ENCODE assay signal across 8 cellular contexts in genomic region chr7:144127714-144128334, GRCh38. TPM values are rescaled to one million over a fixed set of nuclear protein-coding genes. Genes with fewer than 3 reads are reported as not detected.
DNase-seq lines count a peak whose midpoint lies in the region; ATAC-seq and TF ChIP-seq lines count a peak whose summit lies in the region.

No MANE protein-coding gene starts in this region.

- intact Hi-C loops in CD4-positive, alpha-beta memory T cell (cut with micrococcal nuclease) = loop anchor here (1.0 to 5.0 kb wide), 2 partner anchors 227 to 886 kb away; no protein-coding TSS in a partner anchor
- intact Hi-C loops in lower leg skin (cut with DNase I; ENCODE audit: low total_unique reads) = no loop called here

- H3K27me3 ChIP-seq in CD4-positive, alpha-beta memory T cell (ENCODE audit: insufficient read depth, low read length) = no peaks in the 10 kb centered on the region

- ATAC-seq in GM19372 (IDR thresholded peaks at IDR 0.05; ENCODE audit: low read depth, unreplicated experiment) = peak; percentile 100
- ATAC-seq in HG03439 (IDR thresholded peaks at IDR 0.05; ENCODE audit: unreplicated experiment) = peak; percentile 99

- H3K9me3 Mint-ChIP-seq in CD4-positive, alpha-beta memory T cell = no peaks in the 10 kb centered on the region

- no peak for TF ChIP-seq POLR2A in lower leg skin (IDR thresholded peaks at IDR 0.05)

- WGBS in lower leg skin, 2 donors = 40 to 41% methylated on average over 6 of the region's 6 CpGs

- H3K4me1 Mint-ChIP-seq in CD4-positive, alpha-beta memory T cell = no peaks in the 10 kb centered on the region

- no peaks in the 10 kb centered on the region for H3K36me3 ChIP-seq in CD4-positive, alpha-beta memory T cell (ENCODE audit: insufficient read depth, low read length)

- peaks cover 2 to 5% of the 10 kb centered on the region in 2 donors for H3K27me3 Mint-ChIP-seq in CD4-positive, alpha-beta memory T cell

- no peak overlapping the region for H3K27ac ChIP-seq in CD4-positive, alpha-beta memory T cell (ENCODE audit: low read depth, low read length)

- POLR2A ChIA-PET in CD4-positive, alpha-beta memory T cell (lab: Charles Lee; ENCODE audit: partially characterized antibody) = interaction anchor here (0.7 kb wide), 1 partner anchor 226 kb away, joined by 4 read pairs; the partner anchor contains the start of gene TCAF1

- no peaks in the 10 kb centered on the region for H3K36me3 Mint-ChIP-seq in CD4-positive, alpha-beta memory T cell

- CTCF ChIA-PET in CD4-positive, alpha-beta memory T cell (lab: Charles Lee; ENCODE audit: partially characterized antibody) = interaction anchor here (0.5 to 2.9 kb wide), 27 partner anchors 8 to 1753 kb away, joined by 3 to 24 read pairs (median 4); partner anchors contain the start of gene TCAF1

- H3K4me3 ChIP-seq in CD4-positive, alpha-beta memory T cell (ENCODE audit: low read length in 2 of 2) = no peak overlapping the region
- no peak overlapping the region for H3K4me3 ChIP-seq in lower leg skin (ENCODE audit: low read depth, poor library complexity, severe bottlenecking)

- H3K9me3 ChIP-seq in CD4-positive, alpha-beta memory T cell (ENCODE audit: control insufficient read depth in 1 of 2, low read length in 2 of 2) = no peaks in the 10 kb centered on the region

- peak overlapping the region in 1 of 7 donors; percentile 17 for H3K27ac Mint-ChIP-seq in CD4-positive, alpha-beta memory T cell

- no peak for TF ChIP-seq CTCF in lower leg skin (IDR thresholded peaks at IDR 0.05)

- no peaks in the 10 kb centered on the region for H3K4me1 ChIP-seq in CD4-positive, alpha-beta memory T cell (ENCODE audit: insufficient read depth, low read length)

- peak; percentile 73 to 83 (median 76) for DNase-seq in CD4-positive, alpha-beta memory T cell
- peak; percentile 11 for DNase-seq in NCI-H510A treated with DMSO at 0.1 percent for 48 hours (lab: John Stamatoyannopoulos, UW)
- peak; percentile 88 for DNase-seq in activated CD4-positive, alpha-beta T cell treated with anti-CD3 and anti-CD28 coated beads, Interleukin-2, amount 50 U/mL, for 1 hour
- DNase-seq in dedifferentiated amniotic fluid mesenchymal stem cell (ENCODE audit: extremely low spot score) = peak; percentile 40
- DNase-seq in lower leg skin (ENCODE audit: low spot score in 2 of 2) = peak; percentile 80 to 97
- peak; percentile 57 for DNase-seq in stimulated activated CD8-positive, alpha-beta memory T cell treated with anti-CD3 and anti-CD28 coated beads, Interleukin-12 subunit alpha, Interleukin-12 subunit beta, amount 100 ng/mL, for 4 hours (ENCODE audit: low read depth)

- no peak overlapping the region for H3K4me3 Mint-ChIP-seq in CD4-positive, alpha-beta memory T cell

RNA-seq across cellular contexts. Expression of gene OR2A14, which starts 4.8 kb away (rescaled TPM):
- not detected for total RNA-seq in CD4-positive, alpha-beta memory T cell
- polyA plus RNA-seq in CD4-positive, alpha-beta memory T cell = not detected
- not detected for total RNA-seq in lower leg skin

RNA-seq across cellular contexts. Expression of gene OR2A2, which starts 18.4 kb away (rescaled TPM):
- not detected for total RNA-seq in CD4-positive, alpha-beta memory T cell
- not detected for polyA plus RNA-seq in CD4-positive, alpha-beta memory T cell
- total RNA-seq in lower leg skin = not detected

RNA-seq across cellular contexts. Expression of gene OR2A12, which starts 41.7 kb away (rescaled TPM):
- not detected for total RNA-seq in CD4-positive, alpha-beta memory T cell
- not detected for polyA plus RNA-seq in CD4-positive, alpha-beta memory T cell
- total RNA-seq in lower leg skin = not detected

RNA-seq across cellular contexts. Expression of gene CTAGE4, which starts 55.4 kb away (rescaled TPM):
- total RNA-seq in CD4-positive, alpha-beta memory T cell = 1 to 10 TPM; 5.0 to 5.4 TPM
- under 1 TPM in 1 of 2 donors, not detected in 1; 0.08 TPM for polyA plus RNA-seq in CD4-positive, alpha-beta memory T cell
- total RNA-seq in lower leg skin = 10 to 100 TPM in 2 of 4 donors, 1 to 10 TPM in 2; 4.8 to 28.2 (median 13.0) TPM

RNA-seq across cellular contexts. Expression of gene OR2A25, which starts 58.2 kb away (rescaled TPM):
- not detected for total RNA-seq in CD4-positive, alpha-beta memory T cell
- polyA plus RNA-seq in CD4-positive, alpha-beta memory T cell = not detected
- not detected for total RNA-seq in lower leg skin

Comparison
In these comparisons a context has a peak if more than half of its experiments do, and no peak if none do; other contexts are left out.
1. DNase-seq: peak in every context shown above with its lines; median percentile 88 in lower leg skin; 88 in activated CD4-positive, alpha-beta T cell treated with anti-CD3 and anti-CD28 coated beads, Interleukin-2, amount 50 U/mL, for 1 hour; 76 in CD4-positive, alpha-beta memory T cell; 57 in stimulated activated CD8-positive, alpha-beta memory T cell treated with anti-CD3 and anti-CD28 coated beads, Interleukin-12 subunit alpha, Interleukin-12 subunit beta, amount 100 ng/mL, for 4 hours; 40 in dedifferentiated amniotic fluid mesenchymal stem cell; 11 in NCI-H510A treated with DMSO at 0.1 percent for 48 hours.